Comparison of ENCODE assay signal across 14 cellular contexts in genomic region chr11:102120006-102120405, GRCh38. TPM values are rescaled to one million over a fixed set of nuclear protein-coding genes. Genes with fewer than 3 reads are reported as not detected.
DNase-seq lines count a peak whose midpoint lies in the region; ATAC-seq and TF ChIP-seq lines count a peak whose summit lies in the region.
"Had no signal": no experiment of that assay in that cellular context is flagged by ENCODE, and none has a peak within 500 bp of the region (broad histone marks: within the 10 kb centered on the region; RNA-seq: fewer than 3 reads in every experiment).

No MANE protein-coding gene starts in this region.

- H3K27me3 ChIP-seq in breast epithelium (no peaks in the 10 kb centered on the region), brain microvascular endothelial cell (replicated peaks) (no peaks in the 10 kb centered on the region), tibial artery (no peaks in the 10 kb centered on the region)
- H3K27me3 ChIP-seq in CD4-positive, alpha-beta T cell (ENCODE audit: control insufficient read depth, insufficient read depth, low read length) = peaks cover 14% of the 10 kb centered on the region
- H3K27me3 ChIP-seq: suprapubic skin had no signal

- peak overlapping the region; percentile 25 for H3K27ac Mint-ChIP-seq in MCF 10A (ENCODE audit: low read depth, unreplicated experiment)
- no peak overlapping the region for H3K27ac Mint-ChIP-seq in CD4-positive, alpha-beta T cell
- H3K27ac Mint-ChIP-seq: activated CD4-positive, alpha-beta T cell treated with anti-CD3 and anti-CD28 coated beads for 36 hours had no signal

- DNase-seq in MCF 10A (ENCODE audit: unreplicated experiment) = peak; percentile 56
- DNase-seq in breast epithelium (ENCODE audit: low spot score in 2 of 2) = no peak
- DNase-seq in brain microvascular endothelial cell = no peak
- DNase-seq in left kidney (ENCODE audit: low read depth, low spot score) = peak; percentile 61
- DNase-seq in tibial artery = no peak
- no peak for DNase-seq in CD4-positive, alpha-beta T cell
- DNase-seq in KBM-7 = no peak
- DNase-seq: activated CD4-positive, alpha-beta T cell treated with anti-CD3 and anti-CD28 coated beads for 36 hours; cortex of kidney; DND-41; NCI-H1092; NCI-H82 had no signal

- H3K4me1 Mint-ChIP-seq in MCF 10A (ENCODE audit: insufficient read depth, unreplicated experiment) = peaks cover 23% of the 10 kb centered on the region
- H3K4me1 Mint-ChIP-seq in CD4-positive, alpha-beta T cell (ENCODE audit: low read depth) = no peaks in the 10 kb centered on the region
- H3K4me1 Mint-ChIP-seq: activated CD4-positive, alpha-beta T cell treated with anti-CD3 and anti-CD28 coated beads for 36 hours had no signal

- TF ChIP-seq CTCF in MCF 10A (IDR thresholded peaks at IDR 0.05; ENCODE audit: unreplicated experiment) (no peak), breast epithelium (IDR thresholded peaks at IDR 0.05) (no peak), brain microvascular endothelial cell (IDR thresholded peaks at IDR 0.05; ENCODE audit: low read depth, low read length, missing control alignments) (no peak), tibial artery (IDR thresholded peaks at IDR 0.05) (no peak)
- TF ChIP-seq CTCF in CD4-positive, alpha-beta T cell (IDR thresholded peaks at IDR 0.05) = no peak

- H3K4me3 Mint-ChIP-seq in MCF 10A (ENCODE audit: unreplicated experiment) = peak overlapping the region; percentile 53
- H3K4me3 Mint-ChIP-seq in CD4-positive, alpha-beta T cell = no peak overlapping the region
- H3K4me3 Mint-ChIP-seq: activated CD4-positive, alpha-beta T cell treated with anti-CD3 and anti-CD28 coated beads for 36 hours had no signal

- H3K27ac ChIP-seq in breast epithelium = peak overlapping the region in 1 of 2 donors; percentile 26
- H3K27ac ChIP-seq in brain microvascular endothelial cell = peak overlapping the region; percentile 40
- H3K27ac ChIP-seq in tibial artery = peak overlapping the region; percentile 24 to 25
- H3K27ac ChIP-seq in CD4-positive, alpha-beta T cell (ENCODE audit: low read depth, low read length) = no peak overlapping the region
- H3K27ac ChIP-seq: suprapubic skin had no signal

- CTCF ChIA-PET in MCF 10A (lab: Yijun Ruan, JAX) = interaction anchor here (0.5 to 1.7 kb wide), 4 partner anchors 10 to 185 kb away, joined by 3 to 13 read pairs (median 4); no protein-coding TSS in a partner anchor
- CTCF ChIA-PET in CD4-positive, alpha-beta T cell (lab: Charles Lee) = no interaction called here

- intact Hi-C loops in MCF 10A (cut with micrococcal nuclease) = no loop called here
- intact Hi-C loops in breast epithelium (cut with DNase I; ENCODE audit: low total_unique reads) = no loop called here
- intact Hi-C loops in tibial artery (cut with DNase I; ENCODE audit: low total_unique reads) = no loop called here
- intact Hi-C loops in CD4-positive, alpha-beta T cell (cut with DNase I, micrococcal nuclease) = no loop called here

- no peaks in the 10 kb centered on the region for H3K9me3 Mint-ChIP-seq in MCF 10A (ENCODE audit: unreplicated experiment)
- peaks cover 4% of the 10 kb centered on the region for H3K9me3 Mint-ChIP-seq in CD4-positive, alpha-beta T cell

- ATAC-seq in CD4-positive, alpha-beta T cell (ENCODE audit: poor library complexity) = no peak
- ATAC-seq in GM18861 (IDR thresholded peaks at IDR 0.05; ENCODE audit: unreplicated experiment) = no peak
- ATAC-seq: activated CD4-positive, alpha-beta T cell treated with anti-CD3 and anti-CD28 coated beads for 36 hours had no signal

- no peaks in the 10 kb centered on the region for H3K27me3 Mint-ChIP-seq in MCF 10A (ENCODE audit: insufficient read depth, unreplicated experiment)
- peaks cover 64% of the 10 kb centered on the region for H3K27me3 Mint-ChIP-seq in CD4-positive, alpha-beta T cell

- H3K36me3 ChIP-seq in breast epithelium (no peaks in the 10 kb centered on the region), brain microvascular endothelial cell (replicated peaks) (peaks cover 2% of the 10 kb centered on the region), tibial artery (no peaks in the 10 kb centered on the region)
- H3K36me3 ChIP-seq: suprapubic skin had no signal

- H3K4me3 ChIP-seq in breast epithelium = peak overlapping the region in 1 of 3 donors; percentile 12
- no peak overlapping the region for H3K4me3 ChIP-seq in brain microvascular endothelial cell (ENCODE audit: low read depth, low read length)
- H3K4me3 ChIP-seq in tibial artery = no peak overlapping the region
- H3K4me3 ChIP-seq: suprapubic skin had no signal

- peaks cover 0 to 10% of the 10 kb centered on the region in 2 donors for H3K4me1 ChIP-seq in breast epithelium
- H3K4me1 ChIP-seq in tibial artery = peaks cover 0 to 73% (median 41%) of the 10 kb centered on the region in 4 donors

- POLR2A ChIA-PET in MCF 10A (lab: Yijun Ruan, JAX) = interaction anchor here (1.0 to 3.6 kb wide), 15 partner anchors 9 to 200 kb away, joined by 3 to 21 read pairs (median 4); partner anchors contain the start of gene YAP1
- POLR2A ChIA-PET in CD4-positive, alpha-beta T cell (lab: Charles Lee) = interaction anchor here (0.6 kb wide), 1 partner anchor 54 kb away, joined by 3 read pairs; no protein-coding TSS in a partner anchor

- in situ Hi-C loops in brain microvascular endothelial cell (cut with HindIII; ENCODE audit: low pct_ligation_motif_present, low sequenced_read_pairs) (no loop called here), KBM-7 (cut with MboI; ENCODE audit: low pct_unique_long_range_greater_than_20kb, low sequenced_read_pairs) (no loop called here)

- no peak for TF ChIP-seq POLR2A in breast epithelium (IDR thresholded peaks at IDR 0.05)

- BruUV-seq in MCF 10A (replicated peaks; lab: Mats Ljungman, UMichigan) = no TSS peak

- H3K36me3 Mint-ChIP-seq in MCF 10A (ENCODE audit: insufficient read depth, unreplicated experiment) = peaks cover 37% of the 10 kb centered on the region
- H3K36me3 Mint-ChIP-seq in CD4-positive, alpha-beta T cell (ENCODE audit: low read depth) = no peaks in the 10 kb centered on the region

- H3K9me3 ChIP-seq in breast epithelium = no peaks in the 10 kb centered on the region
- no peaks in the 10 kb centered on the region for H3K9me3 ChIP-seq in tibial artery
- H3K9me3 ChIP-seq in CD4-positive, alpha-beta T cell (ENCODE audit: control insufficient read depth, low read length) = no peaks in the 10 kb centered on the region
- H3K9me3 ChIP-seq: suprapubic skin had no signal

RNA-seq across cellular contexts. Expression of gene YAP1, which starts 9.8 kb away (rescaled TPM):
- 139 and 158 TPM in 2 replicates for total RNA-seq in MCF 10A (2022)
- total RNA-seq in breast epithelium = 100 to 1,000 TPM; 179 to 215 (median 184) TPM
- total RNA-seq in CD4-positive, alpha-beta T cell = under 1 TPM in 1 of 2 experiments, not detected in 1; 0.06 TPM

Comparison
In these comparisons a context has a peak if more than half of its experiments do, and no peak if none do; other contexts are left out.
1. DNase-seq: peak in MCF 10A (single experiment) and left kidney (single experiment); none in breast epithelium (0 of 2), brain microvascular endothelial cell (single experiment), tibial artery (0 of 2), CD4-positive, alpha-beta T cell (0 of 10) and KBM-7 (single experiment).
2. RNA of gene YAP1, which starts 9.8 kb away (total RNA-seq): 179 to 215 TPM in breast epithelium and 139 to 158 TPM in MCF 10A; 0.06 TPM in CD4-positive, alpha-beta T cell; every median in the first group is over 100 times any median in the second.